In genomic region chr20:9503530-9504251, GRCh38 we compare ENCODE assay signal across 12 cellular contexts. TPM values are rescaled to one million over a fixed set of nuclear protein-coding genes. Genes with fewer than 3 reads are reported as not detected.
A peak's percentile ranks its signal among the peaks of the same experiment; 100 is the strongest.
DNase-seq lines count a peak whose midpoint lies in the region; ATAC-seq lines count a peak whose summit lies in the region.
"Had no signal": no experiment of that assay in that cellular context is flagged by ENCODE, and none has a peak within 500 bp of the region (broad histone marks: within the 10 kb centered on the region; RNA-seq: fewer than 3 reads in every experiment).

No MANE protein-coding gene starts in this region.

- ATAC-seq in left lobe of liver (no peak), HG03469 (IDR thresholded peaks at IDR 0.05; ENCODE audit: unreplicated experiment) (no peak), HG03354 (IDR thresholded peaks at IDR 0.05; ENCODE audit: poor library complexity, severe bottlenecking, unreplicated experiment) (no peak), GM18870 (IDR thresholded peaks at IDR 0.05; ENCODE audit: unreplicated experiment) (no peak)

- DNase-seq in CD1c-positive myeloid dendritic cell (ENCODE audit: extremely low spot score), result peak; percentile 73
- peak; percentile 7 for DNase-seq in KBM-7
- peak; percentile 20 for DNase-seq in SW480 (ENCODE audit: low spot score)
- peak; percentile 20 for DNase-seq in kidney glomerular epithelial cell (lab: John Stamatoyannopoulos, UW)
- DNase-seq in left lobe of liver (ENCODE audit: low spot score), result no peak
- DNase-seq: DMS79 treated with DMSO at 0.1 percent for 48 hours, NCI-H2029 had no signal

- in situ Hi-C loops in KBM-7 (cut with MboI; ENCODE audit: low pct_unique_long_range_greater_than_20kb, low sequenced_read_pairs), result no loop called here

RNA-seq across cellular contexts. Expression of gene LAMP5, which starts 10.7 kb away (rescaled TPM):
- total RNA-seq in left lobe of liver, result not detected
- total RNA-seq: activated T-helper 1 cell treated with anti-CD3 and anti-CD28 coated beads, Interleukin-12 subunit alpha, Interleukin-12 subunit beta, Interleukin-2, Interleukin-4 antibody, amounts not matched to agents 30 ng/mL and 10 ng/mL and 1 ng/mL, durations not matched to agents 14 hours and 24 hours and 36 hours; T-helper 2 cell treated with Interferon-gamma antibody and Interleukin-4, amounts not matched to agents 100 ng/mL and 5 ng/mL, for 36 hours had no signal
